8 cellular contexts compared by ENCODE assay signal in genomic region chr6:2658788-2659187, GRCh38.
DNase-seq lines count a peak whose midpoint lies in the region; ATAC-seq and TF ChIP-seq lines count a peak whose summit lies in the region.

No MANE protein-coding gene starts in this region.

- intact Hi-C loops in HCT116 (cut with micrococcal nuclease), result no loop called here

- CTCF ChIA-PET in HCT116 (lab: Charles Lee), result interaction anchor here (2.2 kb wide), 1 partner anchor 24 kb away, joined by 6 read pairs; no protein-coding TSS in a partner anchor

- no peak for TF ChIP-seq RAD21 in HCT116 (IDR thresholded peaks at IDR 0.05; ENCODE audit: low read depth)

- RAD21 ChIA-PET in HCT116 (lab: Charles Lee; ENCODE audit: low non-redundant PET in 1 of 2, low total read pairs in 2 of 2, uncharacterized antibody in 2 of 2, unreplicated experiment in 2 of 2), result no interaction called here

- no peak overlapping the region for H3K4me3 ChIP-seq in HCT116 (replicated peaks in 1 of 2; ENCODE audit: low read depth in 1 of 2, low read length in 2 of 2)
- H3K4me3 ChIP-seq in Karpas-422 (ENCODE audit: low read length), result no peak overlapping the region
- H3K4me3 ChIP-seq in coronary artery, result no peak overlapping the region

- H3K4me2 ChIP-seq in HCT116 (ENCODE audit: low read length) (peak overlapping the region; percentile 33), Karpas-422 (ENCODE audit: low read depth, low read length, poor library complexity, severe bottlenecking) (no peak overlapping the region)

- no peaks in the 10 kb centered on the region for H3K27me3 ChIP-seq in HCT116 (ENCODE audit: insufficient read depth, low read length)
- no peaks in the 10 kb centered on the region for H3K27me3 ChIP-seq in Karpas-422 (ENCODE audit: low read length)

- no peaks in the 10 kb centered on the region for H3K9me2 ChIP-seq in HCT116 (ENCODE audit: insufficient read depth)
- no peaks in the 10 kb centered on the region for H3K9me2 ChIP-seq in Karpas-422 (replicated peaks; ENCODE audit: insufficient read depth, low read length)

- H3K27ac ChIP-seq in HCT116 (ENCODE audit: low read depth, low read length) (no peak overlapping the region), Karpas-422 (ENCODE audit: low read length) (no peak overlapping the region), coronary artery (no peak overlapping the region)

- POLR2A ChIA-PET in HCT116 (lab: Charles Lee), result no interaction called here

- TF ChIP-seq CTCF in HCT116 (IDR thresholded peaks at IDR 0.05 in 2 of 3, conservative IDR thresholded peaks at IDR 0.05 in 1 of 3; ENCODE audit: borderline replicate concordance in 1 of 3, insufficient read depth in 1 of 3, low read depth in 2 of 3, low read length in 2 of 3), result no peak
- TF ChIP-seq CTCF in coronary artery (IDR thresholded peaks at IDR 0.05), result no peak

- H3K4me1 ChIP-seq in HCT116 (ENCODE audit: control insufficient read depth in 1 of 2, insufficient read depth in 2 of 2, low read length in 2 of 2) (peaks cover 0 to 15% of the 10 kb centered on the region in 2 experiments; a peak in 2 of 4 replicates), Karpas-422 (ENCODE audit: low read length) (peaks cover 5% of the 10 kb centered on the region; the same call in 1 of the 2 replicates)

- TF ChIP-seq POLR2A in HCT116 (IDR thresholded peaks at IDR 0.05; ENCODE audit: borderline replicate concordance, extremely low read depth, insufficient read depth, insufficient read length), result no peak

- H4K20me1 ChIP-seq in HCT116 (ENCODE audit: insufficient read depth) (no peaks in the 10 kb centered on the region), Karpas-422 (ENCODE audit: insufficient read depth, low read depth, low read length) (no peaks in the 10 kb centered on the region)

- H3K79me2 ChIP-seq in HCT116 (ENCODE audit: insufficient read depth, low read length) (no peaks in the 10 kb centered on the region), Karpas-422 (ENCODE audit: low read length) (no peaks in the 10 kb centered on the region)

- BruUV-seq in HCT116 (replicated peaks; lab: Mats Ljungman, UMichigan), result no TSS peak

- H3K9me3 ChIP-seq in HCT116 (ENCODE audit: control insufficient read depth in 1 of 2, insufficient read depth in 1 of 2, low read depth in 1 of 2, low read length in 2 of 2), result no peaks in the 10 kb centered on the region
- no peaks in the 10 kb centered on the region for H3K9me3 ChIP-seq in Karpas-422 (ENCODE audit: low read length)

- H2AFZ ChIP-seq in HCT116 (ENCODE audit: low read depth, low read length, poor library complexity, severe bottlenecking) (peak overlapping the region; percentile 89), Karpas-422 (ENCODE audit: low read length) (no peak overlapping the region)

- peak; percentile 65 for ATAC-seq in GM18520 (IDR thresholded peaks at IDR 0.05; ENCODE audit: unreplicated experiment)
- ATAC-seq in HCT116, result peak; percentile 52
- ATAC-seq in GM18519 (IDR thresholded peaks at IDR 0.05; ENCODE audit: low FRiP score, unreplicated experiment), result no peak

- DNase-seq in HCT116 (ENCODE audit: low read depth, low spot score), result peak; percentile 10
- peak; percentile 52 for DNase-seq in Karpas-422
- peak; percentile 54 for DNase-seq in islet precursor cell
- DNase-seq in coronary artery (ENCODE audit: low spot score), result no peak
- no peak for DNase-seq in activated CD8-positive, alpha-beta memory T cell treated with anti-CD3 and anti-CD28 coated beads for 24 hours
- no peak for DNase-seq in SW 1271 (lab: John Stamatoyannopoulos, UW)

- no peak overlapping the region for H3K9ac ChIP-seq in HCT116 (ENCODE audit: low read length)
- H3K9ac ChIP-seq in Karpas-422 (ENCODE audit: low read length), result no peak overlapping the region

- no peaks in the 10 kb centered on the region for H3K36me3 ChIP-seq in HCT116 (ENCODE audit: control insufficient read depth in 1 of 2, insufficient read depth in 2 of 2, low read length in 2 of 2)
- H3K36me3 ChIP-seq in Karpas-422 (ENCODE audit: insufficient read depth, low read length), result no peaks in the 10 kb centered on the region

TF ChIP-seq in HCT116, 20 proteins besides CTCF, POLR2A, EP300 and RAD21:
- TF ChIP-seq MAX (IDR thresholded peaks at IDR 0.05) (peak; percentile 64), JUND (IDR thresholded peaks at IDR 0.05) (peak; percentile 46), FOSL1 (IDR thresholded peaks at IDR 0.05; ENCODE audit: low read depth) (peak; percentile 38; the same call in 1 of the 2 replicates), CBX3 (IDR thresholded peaks at IDR 0.05; ENCODE audit: low read depth) (peak; percentile 50; the same call in 1 of the 2 replicates), ZFX (IDR thresholded peaks at IDR 0.05) (no peak), EZH2 (IDR thresholded peaks at IDR 0.05) (no peak), SP1 (IDR thresholded peaks at IDR 0.05; ENCODE audit: low read depth) (peak; percentile 29; the same call in 1 of the 2 replicates), SRF (IDR thresholded peaks at IDR 0.05; ENCODE audit: low read depth) (no peak), EZH2phosphoT487 (IDR thresholded peaks at IDR 0.05; ENCODE audit: borderline replicate concordance) (no peak), TCF7L2 (IDR thresholded peaks at IDR 0.05; ENCODE audit: borderline replicate concordance, extremely low read depth, insufficient read depth, insufficient read length) (no peak), ELF1 (IDR thresholded peaks at IDR 0.05; ENCODE audit: borderline replicate concordance, low read depth) (no peak), CEBPB (IDR thresholded peaks at IDR 0.05; ENCODE audit: low read depth) (0 out of 2 replicates have a peak, but pooled peaks have one; percentile 44)

Comparison
In these comparisons a context has a peak if more than half of its experiments do, and no peak if none do; other contexts are left out.
1. DNase-seq: peak in HCT116 (single experiment), Karpas-422 (single experiment) and islet precursor cell (single experiment); none in coronary artery (single experiment), activated CD8-positive, alpha-beta memory T cell treated with anti-CD3 and anti-CD28 coated beads for 24 hours (single experiment) and SW 1271 (0 of 2).